Comparison of ENCODE assay signal across 1 cellular context in genomic region chr19:19388568-19389555, GRCh38.
TF ChIP-seq lines count a peak whose summit lies in the region.

No MANE protein-coding gene starts in this region.

TF ChIP-seq in WTC11, 78 proteins besides CTCF, POLR2A, EP300 and RAD21 (continued from another document):
- TF ChIP-seq ZNF532 (CRISPR knock-in tag; IDR thresholded peaks at IDR 0.05; ENCODE audit: borderline replicate concordance), result no peak
- TF ChIP-seq ZNF121 (CRISPR knock-in tag; IDR thresholded peaks at IDR 0.05), result no peak
- TF ChIP-seq USF2 (CRISPR knock-in tag; IDR thresholded peaks at IDR 0.05), result no peak
- no peak for TF ChIP-seq NFATC4 (CRISPR knock-in tag; IDR thresholded peaks at IDR 0.05)
